ENCODE assay signal across 1 cellular context in genomic region chr5:154786414-154786813, GRCh38.
A peak's percentile ranks its signal among the peaks of the same experiment; 100 is the strongest.
TF ChIP-seq lines count a peak whose summit lies in the region.

No MANE protein-coding gene starts in this region.

TF ChIP-seq in K562, 482 proteins besides CTCF, POLR2A, EP300 and RAD21 (continued from another document and continues in another):
- TF ChIP-seq CREB1 (IDR thresholded peaks at IDR 0.05) (no peak), CREB1 (CRISPR knock-in tag; IDR thresholded peaks at IDR 0.05) (peak; percentile 45; the same call in 1 of the 2 replicates), SAFB2 (IDR thresholded peaks at IDR 0.05; ENCODE audit: borderline replicate concordance, low read depth, low read length, severe bottlenecking) (no peak), ATF6 (CRISPR knock-in tag; IDR thresholded peaks at IDR 0.05) (no peak), TAF1 (IDR thresholded peaks at IDR 0.05; ENCODE audit: control insufficient read depth, extremely low read depth, insufficient read depth, low read length, severe bottlenecking) (no peak), ZKSCAN3 (CRISPR knock-in tag; IDR thresholded peaks at IDR 0.05) (no peak), POLR2B (IDR thresholded peaks at IDR 0.05; ENCODE audit: low read depth, partially characterized antibody) (no peak), FOXJ3 (CRISPR knock-in tag; IDR thresholded peaks at IDR 0.05) (no peak), FOSL1 (tag; conservative IDR thresholded peaks at IDR 0.05) (0 out of 2 replicates have a peak, but pooled peaks have one; percentile 29), TEAD4 (IDR thresholded peaks at IDR 0.05; ENCODE audit: low read length) (no peak), TEAD4 (CRISPR knock-in tag; IDR thresholded peaks at IDR 0.05; ENCODE audit: borderline replicate concordance) (no peak), HDAC1 (IDR thresholded peaks at IDR 0.05) (no peak), CBX8 (IDR thresholded peaks at IDR 0.05; ENCODE audit: borderline replicate concordance, extremely low read depth, low read depth, low read length, poor library complexity, severe bottlenecking) (no peak), ZNF764 (CRISPR knock-in tag; IDR thresholded peaks at IDR 0.05; ENCODE audit: low read depth) (no peak), ZNF639 (CRISPR knock-in tag; conservative IDR thresholded peaks at IDR 0.05 in 1 of 2, IDR thresholded peaks at IDR 0.05 in 1 of 2) (no peak), NR2C1 (IDR thresholded peaks at IDR 0.05) (no peak), NR2C1 (tag; IDR thresholded peaks at IDR 0.05) (no peak), PHF8 (IDR thresholded peaks at IDR 0.05; ENCODE audit: borderline replicate concordance, low read length) (no peak), SMAD1 (IDR thresholded peaks at IDR 0.05; ENCODE audit: low read depth, low read length, partially characterized antibody) (no peak), CREM (IDR thresholded peaks at IDR 0.05; ENCODE audit: low read depth) (peak; percentile 34; the same call in 1 of the 2 replicates), PRPF4 (IDR thresholded peaks at IDR 0.05; ENCODE audit: insufficient read depth, low read depth, low read length, poor library complexity, severe bottlenecking) (no peak), ZNF551 (CRISPR knock-in tag; IDR thresholded peaks at IDR 0.05) (no peak), CREB3L1 (IDR thresholded peaks at IDR 0.05; ENCODE audit: borderline replicate concordance, low read depth) (no peak), ARHGAP35 (IDR thresholded peaks at IDR 0.05; ENCODE audit: partially characterized antibody) (no peak), NCOR1 (IDR thresholded peaks at IDR 0.05) (no peak), HDAC8 (tag; IDR thresholded peaks at IDR 0.05) (no peak), ZNF318 (IDR thresholded peaks at IDR 0.05; ENCODE audit: borderline replicate concordance in 1 of 2, low read depth in 1 of 2) (no peak), MTA2 (IDR thresholded peaks at IDR 0.05; ENCODE audit: low read depth) (no peak), ZNF57 (CRISPR knock-in tag; IDR thresholded peaks at IDR 0.05) (no peak), REST (CRISPR knock-in tag; IDR thresholded peaks at IDR 0.05; ENCODE audit: low read depth) (no peak), GTF3C2 (IDR thresholded peaks at IDR 0.05; ENCODE audit: borderline replicate concordance, extremely low read depth, insufficient read length) (no peak), CHD2 (IDR thresholded peaks at IDR 0.05; ENCODE audit: low read depth, low read length) (no peak), BACH1 (tag; IDR thresholded peaks at IDR 0.05) (no peak), ARID2 (IDR thresholded peaks at IDR 0.05) (no peak), SLC30A9 (CRISPR knock-in tag; IDR thresholded peaks at IDR 0.05) (no peak), ZNF740 (CRISPR knock-in tag; IDR thresholded peaks at IDR 0.05) (no peak), ZNF740 (tag; IDR thresholded peaks at IDR 0.05) (no peak), FOXA3 (CRISPR knock-in tag; conservative IDR thresholded peaks at IDR 0.05 in 1 of 2, IDR thresholded peaks at IDR 0.05 in 1 of 2) (peak; percentile 64 to 84; a peak in 3 of 4 replicates), HNRNPL (IDR thresholded peaks at IDR 0.05; ENCODE audit: low read depth, low read length) (no peak), POLR2AphosphoS5 (IDR thresholded peaks at IDR 0.05; ENCODE audit: control insufficient read depth, insufficient read depth, low read depth, low read length) (no peak), CEBPB (tag; IDR thresholded peaks at IDR 0.05) (no peak), TBL1XR1 (IDR thresholded peaks at IDR 0.05; ENCODE audit: low read length in 2 of 2) (no peak), RB1 (IDR thresholded peaks at IDR 0.05; ENCODE audit: low read depth) (no peak)
